8 cellular contexts compared by ENCODE assay signal in genomic region chr7:150356265-150356897, GRCh38. TPM values are rescaled to one million over a fixed set of nuclear protein-coding genes. Genes with fewer than 3 reads are reported as not detected.
A peak's percentile ranks its signal among the peaks of the same experiment; 100 is the strongest.
DNase-seq lines count a peak whose midpoint lies in the region; ATAC-seq and TF ChIP-seq lines count a peak whose summit lies in the region.

No MANE protein-coding gene starts in this region.

- no peak for ATAC-seq in activated T-helper 17 cell treated with anti-CD3 and anti-CD28 coated beads, Interleukin-2, amount 50 U/mL, for 72 hours (replicated peaks)
- peak; percentile 43 for ATAC-seq in left lobe of liver

- H3K27ac ChIP-seq in vagina, result no peak overlapping the region

- H3K36me3 Mint-ChIP-seq in activated naive CD4-positive, alpha-beta T cell treated with anti-CD3 and anti-CD28 coated beads, Interleukin-2, amount 10 ng/mL, durations not matched to agents 7 days and 5 days, result peaks cover 2% of the 10 kb centered on the region
- H3K36me3 Mint-ChIP-seq in activated T-helper 17 cell treated with anti-CD3 and anti-CD28 coated beads, Interleukin-2, amount 50 U/mL, for 72 hours (ENCODE audit: low read depth), result no peaks in the 10 kb centered on the region

- H3K36me3 ChIP-seq in Loucy (ENCODE audit: insufficient read depth, low read length) (no peaks in the 10 kb centered on the region), vagina (no peaks in the 10 kb centered on the region)

- no peaks in the 10 kb centered on the region for H4K20me1 ChIP-seq in Loucy (ENCODE audit: insufficient read depth, low read length, poor library complexity, severe bottlenecking)

- H3K4me3 ChIP-seq in Loucy (ENCODE audit: low read length, poor library complexity, severe bottlenecking) (peak overlapping the region; percentile 37), vagina (no peak overlapping the region)

- CTCF ChIA-PET in activated naive CD4-positive, alpha-beta T cell treated with anti-CD3 and anti-CD28 coated beads, Interleukin-2, amount 10 ng/mL, durations not matched to agents 7 days and 5 days (lab: Charles Lee), result interaction anchor here (0.6 to 2.3 kb wide), 12 partner anchors 11 to 521 kb away, joined by 3 to 14 read pairs (median 4); partner anchors contain the start of gene REPIN1

- peaks cover 46% of the 10 kb centered on the region for H3K4me1 Mint-ChIP-seq in activated naive CD4-positive, alpha-beta T cell treated with anti-CD3 and anti-CD28 coated beads, Interleukin-2, amount 10 ng/mL, durations not matched to agents 7 days and 5 days
- peaks cover 19% of the 10 kb centered on the region for H3K4me1 Mint-ChIP-seq in activated T-helper 17 cell treated with anti-CD3 and anti-CD28 coated beads, Interleukin-2, amount 50 U/mL, for 72 hours

- no peaks in the 10 kb centered on the region for H3K9me3 Mint-ChIP-seq in activated naive CD4-positive, alpha-beta T cell treated with anti-CD3 and anti-CD28 coated beads, Interleukin-2, amount 10 ng/mL, durations not matched to agents 7 days and 5 days
- H3K9me3 Mint-ChIP-seq in activated T-helper 17 cell treated with anti-CD3 and anti-CD28 coated beads, Interleukin-2, amount 50 U/mL, for 72 hours, result no peaks in the 10 kb centered on the region

- H3K4me1 ChIP-seq in Loucy (ENCODE audit: insufficient read depth, low read length, poor library complexity, severe bottlenecking) (peaks cover 26% of the 10 kb centered on the region), vagina (peaks cover 4% of the 10 kb centered on the region)

- no peak for TF ChIP-seq POLR2A in vagina (IDR thresholded peaks at IDR 0.05)

- H3K79me2 ChIP-seq in Loucy (ENCODE audit: insufficient read depth, low read length), result no peaks in the 10 kb centered on the region

- H3K27me3 ChIP-seq in Loucy (ENCODE audit: insufficient read depth, low read length, poor library complexity, severe bottlenecking) (no peaks in the 10 kb centered on the region), vagina (no peaks in the 10 kb centered on the region)

- peak; percentile 82 for TF ChIP-seq CTCF in Loucy (conservative IDR thresholded peaks at IDR 0.05; ENCODE audit: low read length)
- peak in 1 of 3 experiments; percentile 48 for TF ChIP-seq CTCF in vagina (IDR thresholded peaks at IDR 0.05)

- no peaks in the 10 kb centered on the region for H3K9me2 ChIP-seq in Loucy (replicated peaks; ENCODE audit: low read depth, low read length)

- DNase-seq in activated naive CD4-positive, alpha-beta T cell treated with anti-CD3 and anti-CD28 coated beads, Interleukin-2, amount 10 ng/mL, durations not matched to agents 7 days and 5 days, result peak; percentile 41
- DNase-seq in activated naive CD4-positive, alpha-beta T cell (lab: John Stamatoyannopoulos, UW), result no peak
- DNase-seq in left lobe of liver (ENCODE audit: low spot score) (no peak), vagina (ENCODE audit: extremely low spot score in 2 of 2) (no peak)
- DNase-seq in activated CD4-positive, CD25-positive, alpha-beta regulatory T cell treated with anti-CD3 and anti-CD28 coated beads, Interleukin-2, amount 50 U/mL, for 72 hours, result no peak
- DNase-seq in stimulated activated CD4-positive, alpha-beta T cell treated with anti-CD3 and anti-CD28 coated beads, Interleukin-2, amount 100 ng/mL, for 48 hours, result no peak

- H3K4me2 ChIP-seq in Loucy (ENCODE audit: low read depth, low read length, poor library complexity, severe bottlenecking), result peak overlapping the region; percentile 58

- no peak overlapping the region for H2AFZ ChIP-seq in Loucy (ENCODE audit: low read length)

- H3K27me3 Mint-ChIP-seq in activated naive CD4-positive, alpha-beta T cell treated with anti-CD3 and anti-CD28 coated beads, Interleukin-2, amount 10 ng/mL, durations not matched to agents 7 days and 5 days, result peaks cover 12% of the 10 kb centered on the region
- H3K27me3 Mint-ChIP-seq in activated T-helper 17 cell treated with anti-CD3 and anti-CD28 coated beads, Interleukin-2, amount 50 U/mL, for 72 hours, result no peaks in the 10 kb centered on the region

- H3K4me3 Mint-ChIP-seq in activated naive CD4-positive, alpha-beta T cell treated with anti-CD3 and anti-CD28 coated beads, Interleukin-2, amount 10 ng/mL, durations not matched to agents 7 days and 5 days, result no peak overlapping the region
- peak overlapping the region; percentile 79 for H3K4me3 Mint-ChIP-seq in activated T-helper 17 cell treated with anti-CD3 and anti-CD28 coated beads, Interleukin-2, amount 50 U/mL, for 72 hours

- H3K9me3 ChIP-seq in Loucy (ENCODE audit: insufficient read depth, low read depth, low read length) (no peaks in the 10 kb centered on the region), vagina (no peaks in the 10 kb centered on the region)

- peak overlapping the region; percentile 24 for H3K9ac ChIP-seq in Loucy (ENCODE audit: low read depth, low read length, poor library complexity, severe bottlenecking)

- peaks cover 2% of the 10 kb centered on the region; the same call in 1 of the 2 replicates for H3F3A ChIP-seq in Loucy (ENCODE audit: low read depth)

- intact Hi-C loops in vagina (cut with DNase I), result no loop called here

- peak overlapping the region; percentile 55 for H3K27ac Mint-ChIP-seq in activated naive CD4-positive, alpha-beta T cell treated with anti-CD3 and anti-CD28 coated beads, Interleukin-2, amount 10 ng/mL, durations not matched to agents 7 days and 5 days
- peak overlapping the region; percentile 17 for H3K27ac Mint-ChIP-seq in activated T-helper 17 cell treated with anti-CD3 and anti-CD28 coated beads, Interleukin-2, amount 50 U/mL, for 72 hours

RNA-seq across cellular contexts. Expression of gene REPIN1, which starts 12.2 kb away (rescaled TPM):
- total RNA-seq in activated T-helper 17 cell treated with anti-CD3 and anti-CD28 coated beads, Interleukin-2, amount 50 U/mL, for 72 hours, result 10 to 100 TPM; 68.1 to 79.6 TPM
- total RNA-seq in left lobe of liver (93.5 TPM), vagina (49.4 TPM)

RNA-seq across cellular contexts. Expression of gene RARRES2, which starts 15.0 kb away (rescaled TPM):
- not detected for total RNA-seq in activated T-helper 17 cell treated with anti-CD3 and anti-CD28 coated beads, Interleukin-2, amount 50 U/mL, for 72 hours
- total RNA-seq in left lobe of liver (852 TPM), vagina (305 TPM)

RNA-seq across cellular contexts. Expression of gene ZNF775, which starts 22.7 kb away (rescaled TPM):
- total RNA-seq in activated T-helper 17 cell treated with anti-CD3 and anti-CD28 coated beads, Interleukin-2, amount 50 U/mL, for 72 hours, result 1 to 10 TPM; 2.5 to 3.2 TPM
- total RNA-seq in left lobe of liver (0.88 TPM), vagina (4.4 TPM)

RNA-seq across cellular contexts. Expression of gene ACTR3C, which starts 33.0 kb away (rescaled TPM):
- 10 to 100 TPM in 1 of 2 donors, 1 to 10 TPM in 1; 9.4 to 11.1 TPM for total RNA-seq in activated T-helper 17 cell treated with anti-CD3 and anti-CD28 coated beads, Interleukin-2, amount 50 U/mL, for 72 hours
- total RNA-seq in left lobe of liver, result 27.6 TPM
- 24.1 TPM for total RNA-seq in vagina

RNA-seq across cellular contexts. Expression of gene LRRC61, which starts 33.2 kb away (rescaled TPM):
- total RNA-seq in activated T-helper 17 cell treated with anti-CD3 and anti-CD28 coated beads, Interleukin-2, amount 50 U/mL, for 72 hours, result 10 to 100 TPM; 32.7 to 61.6 TPM
- total RNA-seq in left lobe of liver (14.0 TPM), vagina (14.0 TPM)

Comparison
In these comparisons a context has a peak if more than half of its experiments do, and no peak if none do; other contexts are left out.
1. RNA of gene RARRES2, which starts 15.0 kb away (total RNA-seq): 852 TPM in left lobe of liver (single experiment) and 305 TPM in vagina (single experiment); not detected in activated T-helper 17 cell treated with anti-CD3 and anti-CD28 coated beads, Interleukin-2, amount 50 U/mL, for 72 hours; every median in the first group is over 100 times any median in the second.